ENCODE assay signal across 21 cellular contexts in the genomic region with DNA sequence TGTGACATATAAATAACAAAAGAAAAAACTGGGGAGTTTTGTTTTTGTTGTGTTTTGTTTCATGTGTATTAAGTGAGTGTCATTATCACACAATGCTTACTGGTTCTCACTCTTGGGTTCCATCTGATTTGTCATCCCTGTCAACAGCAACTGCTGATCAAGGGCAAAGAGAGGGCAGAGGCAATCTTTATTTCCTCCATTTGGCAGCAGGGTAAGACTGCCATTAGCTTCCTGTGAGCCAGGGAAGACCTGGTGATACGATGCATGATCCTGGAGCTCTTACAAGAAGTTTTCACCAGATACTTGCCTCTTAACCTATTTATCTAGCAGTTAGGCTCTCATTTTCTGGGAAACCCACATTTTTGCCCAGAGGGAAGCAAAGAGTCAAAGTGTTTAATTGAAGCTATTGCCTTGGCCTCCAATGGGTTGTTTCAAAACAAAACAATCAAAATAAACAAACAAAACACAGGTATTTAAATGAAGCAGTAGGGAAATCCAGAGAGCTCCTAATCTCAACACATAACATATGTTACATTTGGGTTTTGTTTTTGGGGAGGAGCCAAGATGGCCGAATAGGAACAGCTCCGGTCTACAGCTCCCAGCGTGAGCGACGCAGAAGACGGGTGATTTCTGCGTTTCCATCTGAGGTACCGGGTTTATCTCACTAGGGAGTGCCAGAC.
DNase-seq lines count a peak whose midpoint lies in the region; ATAC-seq and TF ChIP-seq lines count a peak whose summit lies in the region.
"Had no signal": no experiment of that assay in that cellular context is flagged by ENCODE, and none has a peak within 500 bp of the region (broad histone marks: within the 10 kb centered on the region; RNA-seq: fewer than 3 reads in every experiment).

No MANE protein-coding gene starts in this region.

- H3K9ac ChIP-seq in HUES6 (ENCODE audit: low read length) (peak overlapping the region; percentile 92), trophoblast cell (ENCODE audit: low read length) (no peak overlapping the region)

- peak overlapping the region; percentile 64 for H4K12ac ChIP-seq in trophoblast cell (ENCODE audit: low read depth, low read length)

- peak overlapping the region; percentile 92 for H4K91ac ChIP-seq in trophoblast cell (ENCODE audit: low read depth, low read length)

- no peaks in the 10 kb centered on the region for H3K36me3 ChIP-seq in HUES6 (ENCODE audit: control insufficient read depth, insufficient read depth, low read length)
- no peaks in the 10 kb centered on the region for H3K36me3 ChIP-seq in left ventricle myocardium inferior
- no peaks in the 10 kb centered on the region for H3K36me3 ChIP-seq in trophoblast cell (ENCODE audit: control insufficient read depth in 1 of 2, insufficient read depth in 2 of 2, low read length in 2 of 2)
- H3K36me3 ChIP-seq: gastrocnemius medialis had no signal

- H3K27ac Mint-ChIP-seq in CD4-positive, alpha-beta T cell: no peak overlapping the region
- H3K27ac Mint-ChIP-seq: activated CD4-positive, alpha-beta T cell treated with anti-CD3 and anti-CD28 coated beads, Interleukin-2, amount 10 ng/mL, durations not matched to agents 7 days and 5 days had no signal

- H2BK120ac ChIP-seq in trophoblast cell (ENCODE audit: insufficient read depth, low read length, poor library complexity): peak overlapping the region; percentile 76

- H3K79me2 ChIP-seq in trophoblast cell (ENCODE audit: control insufficient read depth, insufficient read depth, low read length, poor library complexity): peaks cover 3% of the 10 kb centered on the region

- H3K27ac ChIP-seq in HUES6 (ENCODE audit: low read depth, low read length): peak overlapping the region; percentile 82
- peak overlapping the region; percentile 47 for H3K27ac ChIP-seq in left ventricle myocardium inferior (replicated peaks)
- H3K27ac ChIP-seq in trophoblast cell (ENCODE audit: low read depth, low read length): no peak overlapping the region
- no peak overlapping the region for H3K27ac ChIP-seq in CD4-positive, alpha-beta T cell (ENCODE audit: low read depth, low read length)
- H3K27ac ChIP-seq: gastrocnemius medialis, PC-9 had no signal

- H4K8ac ChIP-seq in trophoblast cell (ENCODE audit: low read depth, low read length): peak overlapping the region; percentile 91

- H3K27me3 ChIP-seq in HUES6 (ENCODE audit: control insufficient read depth, insufficient read depth, low read length): no peaks in the 10 kb centered on the region
- no peaks in the 10 kb centered on the region for H3K27me3 ChIP-seq in left ventricle myocardium inferior (ENCODE audit: low read depth)
- no peaks in the 10 kb centered on the region for H3K27me3 ChIP-seq in trophoblast cell (ENCODE audit: insufficient read depth, low read length)
- no peaks in the 10 kb centered on the region for H3K27me3 ChIP-seq in CD4-positive, alpha-beta T cell (ENCODE audit: control insufficient read depth, insufficient read depth, low read length)
- H3K27me3 ChIP-seq: gastrocnemius medialis had no signal

- intact Hi-C loops in left ventricle myocardium inferior (cut with micrococcal nuclease): no loop called here
- intact Hi-C loops in CD4-positive, alpha-beta T cell (cut with DNase I, micrococcal nuclease): no loop called here

- peak overlapping the region; percentile 89 for H3K14ac ChIP-seq in trophoblast cell (ENCODE audit: low read length)

- H3K4me1 ChIP-seq in HUES6 (ENCODE audit: control insufficient read depth, insufficient read depth, low read length): peaks cover 12% of the 10 kb centered on the region
- H3K4me1 ChIP-seq in left ventricle myocardium inferior: peaks cover 4% of the 10 kb centered on the region
- peaks cover 0 to 2% of the 10 kb centered on the region in 2 experiments for H3K4me1 ChIP-seq in trophoblast cell (ENCODE audit: control insufficient read depth in 1 of 2, insufficient read depth in 2 of 2, low read length in 2 of 2)
- H3K4me1 ChIP-seq: gastrocnemius medialis had no signal

- H3K4me1 Mint-ChIP-seq in CD4-positive, alpha-beta T cell (ENCODE audit: low read depth): no peaks in the 10 kb centered on the region
- H3K4me1 Mint-ChIP-seq: activated CD4-positive, alpha-beta T cell treated with anti-CD3 and anti-CD28 coated beads, Interleukin-2, amount 10 ng/mL, durations not matched to agents 7 days and 5 days had no signal

- no peak overlapping the region for H2BK12ac ChIP-seq in trophoblast cell (ENCODE audit: low read length)

- TF ChIP-seq CTCF in left ventricle myocardium inferior (IDR thresholded peaks at IDR 0.05; ENCODE audit: borderline replicate concordance): no peak
- TF ChIP-seq CTCF in CD4-positive, alpha-beta T cell (IDR thresholded peaks at IDR 0.05): no peak

- H3K4me2 ChIP-seq in trophoblast cell (ENCODE audit: low read length): peak overlapping the region; percentile 65
- H3K4me2 ChIP-seq: PC-9 had no signal

- CTCF ChIA-PET in CD4-positive, alpha-beta T cell (lab: Charles Lee): no interaction called here

- no CpG with 5 or more reads among the region's 9 CpGs for WGBS in trophoblast cell (ENCODE audit: extremely low coverage, insufficient coverage, insufficient read length)

- peaks cover 11% of the 10 kb centered on the region for H3K9me3 Mint-ChIP-seq in CD4-positive, alpha-beta T cell

- H3K23ac ChIP-seq in trophoblast cell (ENCODE audit: low read length): no peak overlapping the region

- no peaks in the 10 kb centered on the region for H3K27me3 Mint-ChIP-seq in CD4-positive, alpha-beta T cell
- H3K27me3 Mint-ChIP-seq: activated CD4-positive, alpha-beta T cell treated with anti-CD3 and anti-CD28 coated beads, Interleukin-2, amount 10 ng/mL, durations not matched to agents 7 days and 5 days had no signal

- no peaks in the 10 kb centered on the region; the same call in 1 of the 2 replicates for H3K9me3 ChIP-seq in HUES6 (ENCODE audit: control insufficient read depth, insufficient read depth, low read depth, low read length)
- no peaks in the 10 kb centered on the region for H3K9me3 ChIP-seq in left ventricle myocardium inferior (replicated peaks)
- H3K9me3 ChIP-seq in trophoblast cell (ENCODE audit: insufficient read depth, low read depth, low read length): no peaks in the 10 kb centered on the region
- H3K9me3 ChIP-seq in CD4-positive, alpha-beta T cell (ENCODE audit: control insufficient read depth, low read length): no peaks in the 10 kb centered on the region
- H3K9me3 ChIP-seq: gastrocnemius medialis had no signal

- H3K4ac ChIP-seq in trophoblast cell (ENCODE audit: low read depth, low read length): no peak overlapping the region

- H3K4me3 Mint-ChIP-seq in CD4-positive, alpha-beta T cell: no peak overlapping the region
- H3K4me3 Mint-ChIP-seq: activated CD4-positive, alpha-beta T cell treated with anti-CD3 and anti-CD28 coated beads, Interleukin-2, amount 10 ng/mL, durations not matched to agents 7 days and 5 days had no signal

- H3K4me3 ChIP-seq in HUES6 (ENCODE audit: low read depth, low read length): peak overlapping the region; percentile 69
- H3K4me3 ChIP-seq in left ventricle myocardium inferior: peak overlapping the region; percentile 27
- H3K4me3 ChIP-seq in trophoblast cell (ENCODE audit: low read depth, low read length): peak overlapping the region; percentile 73
- H3K4me3 ChIP-seq: gastrocnemius medialis, PC-9 had no signal

- POLR2A ChIA-PET in CD4-positive, alpha-beta T cell (lab: Charles Lee): no interaction called here

- H3K18ac ChIP-seq in trophoblast cell (ENCODE audit: low read length): peak overlapping the region; percentile 88

- H2AK5ac ChIP-seq in trophoblast cell (ENCODE audit: low read length): no peak overlapping the region

- ATAC-seq in CD4-positive, alpha-beta T cell (ENCODE audit: poor library complexity): no peak
- ATAC-seq: gastrocnemius medialis, sciatic nerve, SK-N-SH treated with all-trans-retinoic acid at 6 μM for 48 hours had no signal

- peak overlapping the region; percentile 66 for H2BK5ac ChIP-seq in trophoblast cell (ENCODE audit: low read depth, low read length, poor library complexity)

- H2AFZ ChIP-seq in trophoblast cell (ENCODE audit: insufficient read depth, low read length, poor library complexity): peak overlapping the region; percentile 45
- H2AFZ ChIP-seq: PC-9 had no signal

- H3K36me3 Mint-ChIP-seq in CD4-positive, alpha-beta T cell (ENCODE audit: low read depth): no peaks in the 10 kb centered on the region

- DNase-seq in cerebellum (ENCODE audit: low spot score): peak; percentile 38
- DNase-seq in left ventricle myocardium inferior: no peak
- DNase-seq in trophoblast cell: no peak
- DNase-seq in CD4-positive, alpha-beta T cell: no peak
- DNase-seq in activated T-cell treated with anti-CD3 and anti-CD28 coated beads for 4 hours: no peak
- DNase-seq in NCI-H128 (lab: John Stamatoyannopoulos, UW; ENCODE audit: unreplicated experiment): no peak
- DNase-seq in Ammon's horn (ENCODE audit: low spot score): no peak
- DNase-seq: activated CD4-positive, alpha-beta T cell treated with anti-CD3 and anti-CD28 coated beads, Interleukin-2, amount 10 ng/mL, durations not matched to agents 7 days and 5 days; activated naive CD4-positive, alpha-beta T cell treated with Interleukin-2 at 50 U/mL for 16 hours; effector CD4-positive, alpha-beta T cell; gastrocnemius medialis; GF-D8; kidney; MM.1S; NCI-H2029; NCI-H524; nucleus accumbens; PC-9 had no signal

- H3K79me1 ChIP-seq in trophoblast cell (ENCODE audit: low read length): peaks cover 4% of the 10 kb centered on the region

Comparison
In these comparisons a context has a peak if more than half of its experiments do, and no peak if none do; other contexts are left out.
1. H3K27ac ChIP-seq: peak in HUES6 (single experiment) and left ventricle myocardium inferior (single experiment); none in trophoblast cell (single experiment) and CD4-positive, alpha-beta T cell (single experiment).
2. Peak in every context shown above with its lines, with median percentiles within 50 percentile points of each other: H3K4me3 ChIP-seq.